30 cellular contexts compared by ENCODE assay signal in the genomic region with DNA sequence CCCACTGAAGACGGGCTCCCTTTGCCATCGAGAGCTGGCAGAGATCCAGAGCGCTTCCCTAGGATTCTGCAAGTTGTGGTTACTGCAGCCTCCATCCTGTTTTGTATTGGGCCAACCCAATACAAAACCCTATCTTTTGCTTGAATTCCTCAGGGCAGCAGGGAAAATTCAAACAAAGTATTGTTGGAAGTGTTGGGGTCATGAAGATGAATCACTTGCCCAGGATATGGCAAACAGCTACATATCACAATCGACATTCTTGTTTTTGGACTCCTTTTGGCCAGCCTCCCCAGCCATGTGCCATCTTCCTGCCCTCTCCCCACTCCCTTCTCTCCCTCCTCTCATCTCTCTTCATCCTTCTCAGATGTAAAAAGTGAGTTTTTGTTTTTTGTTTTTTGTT.
"Had no signal": no experiment of that assay in that cellular context is flagged by ENCODE, and none has a peak within 500 bp of the region (broad histone marks: within the 10 kb centered on the region; RNA-seq: fewer than 3 reads in every experiment).

No MANE protein-coding gene starts in this region.

- H3K4me1 Mint-ChIP-seq: mesothelial cell of epicardium; naive B cell; naive thymus-derived CD8-positive, alpha-beta T cell had no signal

- H3K9me3 ChIP-seq: esophagus squamous epithelium, gastroesophageal sphincter, heart right ventricle, left lung, lower lobe of right lung, mucosa of descending colon had no signal

- H3K27me3 ChIP-seq: dorsolateral prefrontal cortex, esophagus squamous epithelium, heart right ventricle, left lung had no signal

- H3K4me1 ChIP-seq: esophagus squamous epithelium, left lung, lower lobe of right lung had no signal

- DNase-seq: dermis blood vessel endothelial cell; dorsolateral prefrontal cortex; effector CD8-positive, alpha-beta T cell; effector memory CD8-positive, alpha-beta T cell; endodermal cell; erythroblast; esophagus squamous epithelium; foreskin fibroblast; glutamatergic neuron; head of caudate nucleus; heart right ventricle; hippocampal formation; left cardiac atrium; left lung; left ventricle myocardium superior; lower lobe of right lung; mesenchymal stem cell; mucosa of descending colon; naive B cell; naive thymus-derived CD8-positive, alpha-beta T cell had no signal

- H3K36me3 Mint-ChIP-seq: mesothelial cell of epicardium; naive B cell; naive thymus-derived CD8-positive, alpha-beta T cell had no signal

- H3K9me3 Mint-ChIP-seq: endodermal cell; mesothelial cell of epicardium; naive thymus-derived CD8-positive, alpha-beta T cell had no signal

- H3K36me3 ChIP-seq: esophagus squamous epithelium, gastroesophageal sphincter, heart right ventricle, left lung, lower lobe of right lung had no signal

- ATAC-seq: effector memory CD8-positive, alpha-beta T cell; esophagus mucosa; gastroesophageal sphincter; heart right ventricle; left cardiac atrium; left lung; left ventricle myocardium superior; lower lobe of right lung; mucosa of descending colon; naive thymus-derived CD8-positive, alpha-beta T cell had no signal

- H3K4me3 ChIP-seq: coronary artery, dorsolateral prefrontal cortex, esophagus squamous epithelium, gastroesophageal sphincter, heart right ventricle, left lung, lower lobe of right lung, mucosa of descending colon had no signal

- FAIRE-seq: colon, endometrium, frontal cortex, islet of Langerhans, keratinocyte had no signal

- H3K4me3 Mint-ChIP-seq: effector memory CD8-positive, alpha-beta T cell; endodermal cell; mesothelial cell of epicardium; naive thymus-derived CD8-positive, alpha-beta T cell had no signal

- H3K27ac Mint-ChIP-seq: effector memory CD8-positive, alpha-beta T cell; endodermal cell; mesothelial cell of epicardium; naive B cell; naive thymus-derived CD8-positive, alpha-beta T cell had no signal

- H3K27ac ChIP-seq: coronary artery, dorsolateral prefrontal cortex, epithelial cell of prostate, esophagus squamous epithelium, gastroesophageal sphincter, heart right ventricle, left lung, lower lobe of right lung had no signal
